Comparison of ENCODE assay signal across 29 cellular contexts in the genomic region with DNA sequence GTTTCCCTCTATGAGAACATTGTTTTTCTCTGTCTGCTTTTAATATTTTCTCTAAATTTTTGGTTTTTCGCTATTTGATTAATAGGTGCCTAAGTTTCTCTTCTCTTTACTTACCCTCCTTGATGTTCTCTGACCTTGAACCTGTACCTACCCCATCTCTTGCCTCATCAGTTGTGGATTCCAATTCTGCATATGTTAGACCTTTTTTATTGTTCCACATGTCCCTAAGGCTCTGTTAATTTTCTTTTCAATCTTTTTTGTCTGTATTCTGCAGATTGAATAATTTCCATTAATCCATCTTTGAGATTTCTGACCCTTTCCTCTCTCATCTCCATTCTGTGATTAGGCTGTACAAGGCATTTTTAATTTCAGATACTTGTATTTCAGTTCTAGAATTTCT.
"Had no signal": no experiment of that assay in that cellular context is flagged by ENCODE, and none has a peak within 500 bp of the region (broad histone marks: within the 10 kb centered on the region; RNA-seq: fewer than 3 reads in every experiment).

No MANE protein-coding gene starts in this region.

- H3K4me3 Mint-ChIP-seq: stimulated activated effector memory CD8-positive, alpha-beta T cell treated with anti-CD3 and anti-CD28 coated beads, Interleukin-12 subunit alpha, Interleukin-12 subunit beta, amount 100 ng/mL, for 72 hours; stimulated activated memory B cell treated with anti-CD40 and anti-IgM and Interleukin-4, amounts not matched to agents 10 μg/mL and 1 μg/mL and 100 μg/mL, for 72 hours; stimulated activated naive B cell treated with anti-CD40 and anti-IgM and Interleukin-4, amounts not matched to agents 10 μg/mL and 1 μg/mL and 100 μg/mL, for 72 hours; stimulated activated naive CD8-positive, alpha-beta T cell treated with anti-CD3 and anti-CD28 coated beads, Interleukin-15, amount 100 ng/mL, for 72 hours; stimulated activated naive CD8-positive, alpha-beta T cell treated with anti-CD3 and anti-CD28 coated beads, Interleukin-15, Interleukin-2, amounts not matched to agents 100 ng/mL and 50 ng/mL, for 24 hours; type B pancreatic cell had no signal

- H3K27me3 Mint-ChIP-seq: stimulated activated memory B cell treated with anti-CD40 and anti-IgM and Interleukin-4, amounts not matched to agents 10 μg/mL and 1 μg/mL and 100 μg/mL, for 72 hours; stimulated activated naive B cell treated with anti-CD40 and anti-IgM and Interleukin-4, amounts not matched to agents 10 μg/mL and 1 μg/mL and 100 μg/mL, for 72 hours; stimulated activated naive CD8-positive, alpha-beta T cell treated with anti-CD3 and anti-CD28 coated beads, Interleukin-15, amount 100 ng/mL, for 72 hours; stimulated activated naive CD8-positive, alpha-beta T cell treated with anti-CD3 and anti-CD28 coated beads, Interleukin-15, Interleukin-2, amounts not matched to agents 100 ng/mL and 50 ng/mL, for 24 hours; type B pancreatic cell had no signal

- H3K4me1 ChIP-seq: testis, thyroid gland, tibial artery, upper lobe of right lung, uterus had no signal

- H3K9me3 Mint-ChIP-seq: stimulated activated effector memory CD8-positive, alpha-beta T cell treated with anti-CD3 and anti-CD28 coated beads, Interleukin-12 subunit alpha, Interleukin-12 subunit beta, amount 100 ng/mL, for 72 hours; stimulated activated naive CD8-positive, alpha-beta T cell treated with anti-CD3 and anti-CD28 coated beads, Interleukin-15, Interleukin-2, amounts not matched to agents 100 ng/mL and 50 ng/mL, for 24 hours had no signal

- H3K27ac Mint-ChIP-seq: stimulated activated effector memory CD8-positive, alpha-beta T cell treated with anti-CD3 and anti-CD28 coated beads, Interleukin-12 subunit alpha, Interleukin-12 subunit beta, amount 100 ng/mL, for 72 hours; stimulated activated memory B cell treated with anti-CD40 and anti-IgM and Interleukin-4, amounts not matched to agents 10 μg/mL and 1 μg/mL and 100 μg/mL, for 72 hours; stimulated activated naive B cell treated with anti-CD40 and anti-IgM and Interleukin-4, amounts not matched to agents 10 μg/mL and 1 μg/mL and 100 μg/mL, for 72 hours; stimulated activated naive CD8-positive, alpha-beta T cell treated with anti-CD3 and anti-CD28 coated beads, Interleukin-15, amount 100 ng/mL, for 72 hours; stimulated activated naive CD8-positive, alpha-beta T cell treated with anti-CD3 and anti-CD28 coated beads, Interleukin-15, Interleukin-2, amounts not matched to agents 100 ng/mL and 50 ng/mL, for 24 hours; type B pancreatic cell had no signal

- ATAC-seq: stimulated activated effector memory CD8-positive, alpha-beta T cell treated with anti-CD3 and anti-CD28 coated beads, Interleukin-12 subunit alpha, Interleukin-12 subunit beta, amount 100 ng/mL, for 72 hours; stimulated activated memory B cell treated with anti-CD40 and anti-IgM and Interleukin-4, amounts not matched to agents 10 μg/mL and 1 μg/mL and 100 μg/mL, for 72 hours; stimulated activated naive B cell treated with anti-CD40 and anti-IgM and Interleukin-4, amounts not matched to agents 10 μg/mL and 1 μg/mL and 100 μg/mL, for 72 hours; stimulated activated naive CD8-positive, alpha-beta T cell treated with anti-CD3 and anti-CD28 coated beads, Interleukin-15, amount 100 ng/mL, for 72 hours; stimulated activated naive CD8-positive, alpha-beta T cell treated with anti-CD3 and anti-CD28 coated beads, Interleukin-15, Interleukin-2, amounts not matched to agents 100 U/mL and 50 U/mL, for 24 hours; upper lobe of right lung had no signal

- FAIRE-seq: urothelium cell line had no signal

- H3K9me3 ChIP-seq: stomach, suprapubic skin, testis, thoracic aorta, thyroid gland, tibial artery, transverse colon, upper lobe of left lung, upper lobe of right lung, uterus, vagina had no signal

- H3K4me3 ChIP-seq: stomach, suprapubic skin, testis, thoracic aorta, thyroid gland, tibial artery, tibial nerve, transverse colon, upper lobe of left lung, upper lobe of right lung, uterus, vagina had no signal

- H3K27ac ChIP-seq: stomach, suprapubic skin, testis, thoracic aorta, thyroid gland, tibial artery, tibial nerve, transverse colon, upper lobe of left lung, upper lobe of right lung, uterus, vagina had no signal

- H3K27me3 ChIP-seq: stomach, suprapubic skin, testis, thyroid gland, tibial artery, tibial nerve, transverse colon, upper lobe of left lung, upper lobe of right lung, uterus, vagina had no signal

- DNase-seq: stimulated activated CD4-positive, alpha-beta T cell treated with anti-CD3 and anti-CD28 coated beads, Interleukin-2, amount 100 ng/mL, for 48 hours; stimulated activated CD4-positive, alpha-beta T cell treated with anti-CD3 and anti-CD28 coated beads, Interleukin-4, amount 100 ng/mL, for 1 hour; stimulated activated CD4-positive, alpha-beta T cell treated with anti-CD3 and anti-CD28 coated beads, Interleukin-4, amount 100 ng/mL, for 24 hours; stimulated activated CD4-positive, alpha-beta T cell treated with anti-CD3 and anti-CD28 coated beads, Interleukin-4, amount 100 ng/mL, for 4 hours; stimulated activated CD8-positive, alpha-beta memory T cell treated with anti-CD3 and anti-CD28 coated beads, Interleukin-4, amount 100 ng/mL, for 48 hours; stimulated activated naive B cell treated with anti-CD40 and anti-IgM and Interleukin-4, amounts not matched to agents 10 μg/mL and 1 μg/mL and 100 μg/mL, for 72 hours; stimulated activated naive CD4-positive, alpha-beta T cell; stimulated activated naive CD4-positive, alpha-beta T cell treated with Interleukin-2 at 50 U/mL for 16 hours; stimulated activated naive CD8-positive, alpha-beta T cell treated with anti-CD3 and anti-CD28 coated beads, Interleukin-15, amount 100 ng/mL, for 72 hours; stimulated activated naive CD8-positive, alpha-beta T cell treated with anti-CD3 and anti-CD28 coated beads, Interleukin-15, Interleukin-2, amounts not matched to agents 100 U/mL and 50 U/mL, for 24 hours; stomach; substantia nigra; testis; thyroid gland; tibial artery; transverse colon; trophoblast cell; upper lobe of left lung; upper lobe of right lung; uterus had no signal

- H3K36me3 ChIP-seq: thyroid gland, transverse colon, uterus had no signal
